Comparison of ENCODE assay signal across 9 cellular contexts in genomic region chr7:157355784-157356511, GRCh38. TPM values are rescaled to one million over a fixed set of nuclear protein-coding genes. Genes with fewer than 3 reads are reported as not detected.
A peak's percentile ranks its signal among the peaks of the same experiment; 100 is the strongest.
DNase-seq lines count a peak whose midpoint lies in the region; ATAC-seq and TF ChIP-seq lines count a peak whose summit lies in the region.
"Had no signal": no experiment of that assay in that cellular context is flagged by ENCODE, and none has a peak within 500 bp of the region (broad histone marks: within the 10 kb centered on the region; RNA-seq: fewer than 3 reads in every experiment).

No MANE protein-coding gene starts in this region.

- H3K4me3 ChIP-seq in astrocyte of the spinal cord (ENCODE audit: low read depth, low read length) = no peak overlapping the region
- H3K4me3 ChIP-seq in spleen = no peak overlapping the region

- H3K36me3 Mint-ChIP-seq in T-helper 2 cell treated with Interferon-gamma antibody and Interleukin-4, amounts not matched to agents 5 μg/mL and 100 μg/mL, for 36 hours (ENCODE audit: low read depth) = peaks cover 33% of the 10 kb centered on the region
- H3K36me3 Mint-ChIP-seq in immature natural killer cell = peaks cover 0 to 13% (median 10%) of the 10 kb centered on the region in 3 donors

- no peak overlapping the region for H3K4me3 Mint-ChIP-seq in T-helper 2 cell treated with Interferon-gamma antibody and Interleukin-4, amounts not matched to agents 5 μg/mL and 100 μg/mL, for 36 hours
- peak overlapping the region; percentile 11 to 71 (median 54) for H3K4me3 Mint-ChIP-seq in immature natural killer cell
- no peak overlapping the region for H3K4me3 Mint-ChIP-seq in stimulated activated naive CD8-positive, alpha-beta T cell treated with anti-CD3 and anti-CD28 coated beads, Interleukin-15, amount 100 ng/mL, for 72 hours

- intact Hi-C loops in spleen (cut with DNase I; ENCODE audit: low total_unique reads) = no loop called here

- in situ Hi-C loops in astrocyte of the spinal cord (cut with HindIII; ENCODE audit: low sequenced_read_pairs) = no loop called here

- peak overlapping the region; percentile 73 for H3K27ac Mint-ChIP-seq in T-helper 2 cell treated with Interferon-gamma antibody and Interleukin-4, amounts not matched to agents 5 μg/mL and 100 μg/mL, for 36 hours
- H3K27ac Mint-ChIP-seq in immature natural killer cell = peak overlapping the region in 5 of 6 donors; percentile 20 to 61 (median 50)
- peak overlapping the region in 1 of 2 donors; percentile 85 for H3K27ac Mint-ChIP-seq in stimulated activated naive CD8-positive, alpha-beta T cell treated with anti-CD3 and anti-CD28 coated beads, Interleukin-15, amount 100 ng/mL, for 72 hours

- 67 to 77% (median 69%) methylated on average over 15 of the region's 15 CpGs for WGBS in spleen, 5 donors

- DNase-seq in T-helper 2 cell treated with Interferon-gamma antibody and Interleukin-4, amounts not matched to agents 5 μg/mL and 100 μg/mL, for 36 hours (ENCODE audit: low spot score) = no peak
- no peak for DNase-seq in T-helper 2 cell
- peak; percentile 24 for DNase-seq in astrocyte of the spinal cord (ENCODE audit: low read depth, low spot score)
- no peak for DNase-seq in immature natural killer cell
- DNase-seq in stimulated activated naive CD8-positive, alpha-beta T cell treated with anti-CD3 and anti-CD28 coated beads, Interleukin-15, amount 100 ng/mL, for 72 hours = no peak
- no peak for DNase-seq in spleen
- DNase-seq: activated gamma-delta T cell had no signal

- H3K27me3 Mint-ChIP-seq in T-helper 2 cell treated with Interferon-gamma antibody and Interleukin-4, amounts not matched to agents 5 μg/mL and 100 μg/mL, for 36 hours (ENCODE audit: low read depth) = no peaks in the 10 kb centered on the region
- peaks cover 5 to 42% (median 37%) of the 10 kb centered on the region in 3 donors for H3K27me3 Mint-ChIP-seq in immature natural killer cell (ENCODE audit: low read depth in 3 of 3)
- no peaks in the 10 kb centered on the region for H3K27me3 Mint-ChIP-seq in stimulated activated naive CD8-positive, alpha-beta T cell treated with anti-CD3 and anti-CD28 coated beads, Interleukin-15, amount 100 ng/mL, for 72 hours

- TF ChIP-seq POLR2A in spleen (IDR thresholded peaks at IDR 0.05) = no peak

- TF ChIP-seq CTCF in astrocyte of the spinal cord (IDR thresholded peaks at IDR 0.05; ENCODE audit: low read depth, low read length) (no peak), spleen (IDR thresholded peaks at IDR 0.05 in 8 of 11, conservative IDR thresholded peaks at IDR 0.05 in 3 of 11) (no peak)

- peak; percentile 26 for ATAC-seq in stimulated activated naive CD8-positive, alpha-beta T cell treated with anti-CD3 and anti-CD28 coated beads, Interleukin-15, amount 100 ng/mL, for 72 hours
- ATAC-seq in GM18873 (IDR thresholded peaks at IDR 0.05; ENCODE audit: low FRiP score, unreplicated experiment) (no peak), HG02678 (IDR thresholded peaks at IDR 0.05; ENCODE audit: unreplicated experiment) (no peak)

- peaks cover 25 to 82% (median 70%) of the 10 kb centered on the region in 6 donors for H3K4me1 ChIP-seq in spleen

- peak overlapping the region in 3 of 8 donors; percentile 5 to 30 (median 9) for H3K27ac ChIP-seq in spleen

- no peaks in the 10 kb centered on the region for H3K9me3 ChIP-seq in spleen

- H3K27me3 ChIP-seq in spleen (replicated peaks in 1 of 7) = no peaks in the 10 kb centered on the region

- peaks cover 55% of the 10 kb centered on the region for H3K4me1 Mint-ChIP-seq in T-helper 2 cell treated with Interferon-gamma antibody and Interleukin-4, amounts not matched to agents 5 μg/mL and 100 μg/mL, for 36 hours (ENCODE audit: low read depth)
- H3K4me1 Mint-ChIP-seq in immature natural killer cell = peaks cover 84 to 97% of the 10 kb centered on the region in 2 donors
- peaks cover 76% of the 10 kb centered on the region for H3K4me1 Mint-ChIP-seq in stimulated activated naive CD8-positive, alpha-beta T cell treated with anti-CD3 and anti-CD28 coated beads, Interleukin-15, amount 100 ng/mL, for 72 hours

- H3K36me3 ChIP-seq in spleen = peaks cover 0 to 48% (median 26%) of the 10 kb centered on the region in 6 donors

- H3K9me3 Mint-ChIP-seq in T-helper 2 cell treated with Interferon-gamma antibody and Interleukin-4, amounts not matched to agents 5 μg/mL and 100 μg/mL, for 36 hours = no peaks in the 10 kb centered on the region
- H3K9me3 Mint-ChIP-seq in immature natural killer cell = no peaks in the 10 kb centered on the region
- no peaks in the 10 kb centered on the region for H3K9me3 Mint-ChIP-seq in stimulated activated naive CD8-positive, alpha-beta T cell treated with anti-CD3 and anti-CD28 coated beads, Interleukin-15, amount 100 ng/mL, for 72 hours

RNA-seq across cellular contexts. Expression of gene DNAJB6, which starts 19.1 kb away (rescaled TPM):
- polyA plus RNA-seq in immature natural killer cell (100 to 1,000 TPM; 184 to 205 (median 185) TPM), spleen (10 to 100 TPM; 37.7 to 70.8 (median 49.5) TPM)
- total RNA-seq in spleen = 100 to 1,000 TPM in 2 of 7 donors, 10 to 100 TPM in 5; 84.8 to 115 (median 95.9) TPM

Comparison
In these comparisons a context has a peak if more than half of its experiments do, and no peak if none do; other contexts are left out.
1. H3K4me3 Mint-ChIP-seq: peak in immature natural killer cell (5 of 5); none in T-helper 2 cell treated with Interferon-gamma antibody and Interleukin-4, amounts not matched to agents 5 μg/mL and 100 μg/mL, for 36 hours (single experiment) and stimulated activated naive CD8-positive, alpha-beta T cell treated with anti-CD3 and anti-CD28 coated beads, Interleukin-15, amount 100 ng/mL, for 72 hours (0 of 2).